Comparison of ENCODE assay signal across 2 cellular contexts in the genomic region with DNA sequence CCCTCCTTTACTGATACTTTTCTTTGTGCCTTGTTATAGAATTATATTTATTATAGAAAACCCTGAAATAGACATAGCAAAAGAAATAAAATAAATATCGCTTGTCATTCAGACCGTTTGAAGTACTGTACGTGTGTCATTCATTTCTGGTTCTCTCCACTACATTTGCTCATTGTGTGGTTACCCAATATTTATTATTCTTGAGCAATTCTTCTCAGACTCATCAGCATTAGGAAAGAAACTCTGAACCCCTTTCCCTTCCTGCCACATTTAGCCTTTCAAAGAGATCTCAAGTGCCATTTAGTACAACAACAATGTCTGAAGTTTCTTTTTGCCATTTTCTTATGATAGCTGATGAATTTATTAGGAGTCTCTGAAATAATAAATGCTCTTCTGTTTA.
A peak's percentile ranks its signal among the peaks of the same experiment; 100 is the strongest.
TF ChIP-seq lines count a peak whose summit lies in the region.

No MANE protein-coding gene starts in this region.

TF ChIP-seq in Ishikawa, 13 proteins besides CTCF, POLR2A, EP300 and RAD21:
- TF ChIP-seq CEBPB (IDR thresholded peaks at IDR 0.05) = peak; percentile 45; the same call in 1 of the 2 replicates
- TF ChIP-seq, protein P1, sequence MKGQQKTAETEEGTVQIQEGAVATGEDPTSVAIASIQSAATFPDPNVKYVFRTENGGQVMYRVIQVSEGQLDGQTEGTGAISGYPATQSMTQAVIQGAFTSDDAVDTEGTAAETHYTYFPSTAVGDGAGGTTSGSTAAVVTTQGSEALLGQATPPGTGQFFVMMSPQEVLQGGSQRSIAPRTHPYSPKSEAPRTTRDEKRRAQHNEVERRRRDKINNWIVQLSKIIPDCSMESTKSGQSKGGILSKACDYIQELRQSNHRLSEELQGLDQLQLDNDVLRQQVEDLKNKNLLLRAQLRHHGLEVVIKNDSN (IDR thresholded peaks at IDR 0.05) = no peak
TF ChIP-seq in Ishikawa: peak in this region for 1.

TF ChIP-seq in HepG2, 621 proteins besides CTCF, POLR2A, EP300 and RAD21:
- TF ChIP-seq, protein P2, sequence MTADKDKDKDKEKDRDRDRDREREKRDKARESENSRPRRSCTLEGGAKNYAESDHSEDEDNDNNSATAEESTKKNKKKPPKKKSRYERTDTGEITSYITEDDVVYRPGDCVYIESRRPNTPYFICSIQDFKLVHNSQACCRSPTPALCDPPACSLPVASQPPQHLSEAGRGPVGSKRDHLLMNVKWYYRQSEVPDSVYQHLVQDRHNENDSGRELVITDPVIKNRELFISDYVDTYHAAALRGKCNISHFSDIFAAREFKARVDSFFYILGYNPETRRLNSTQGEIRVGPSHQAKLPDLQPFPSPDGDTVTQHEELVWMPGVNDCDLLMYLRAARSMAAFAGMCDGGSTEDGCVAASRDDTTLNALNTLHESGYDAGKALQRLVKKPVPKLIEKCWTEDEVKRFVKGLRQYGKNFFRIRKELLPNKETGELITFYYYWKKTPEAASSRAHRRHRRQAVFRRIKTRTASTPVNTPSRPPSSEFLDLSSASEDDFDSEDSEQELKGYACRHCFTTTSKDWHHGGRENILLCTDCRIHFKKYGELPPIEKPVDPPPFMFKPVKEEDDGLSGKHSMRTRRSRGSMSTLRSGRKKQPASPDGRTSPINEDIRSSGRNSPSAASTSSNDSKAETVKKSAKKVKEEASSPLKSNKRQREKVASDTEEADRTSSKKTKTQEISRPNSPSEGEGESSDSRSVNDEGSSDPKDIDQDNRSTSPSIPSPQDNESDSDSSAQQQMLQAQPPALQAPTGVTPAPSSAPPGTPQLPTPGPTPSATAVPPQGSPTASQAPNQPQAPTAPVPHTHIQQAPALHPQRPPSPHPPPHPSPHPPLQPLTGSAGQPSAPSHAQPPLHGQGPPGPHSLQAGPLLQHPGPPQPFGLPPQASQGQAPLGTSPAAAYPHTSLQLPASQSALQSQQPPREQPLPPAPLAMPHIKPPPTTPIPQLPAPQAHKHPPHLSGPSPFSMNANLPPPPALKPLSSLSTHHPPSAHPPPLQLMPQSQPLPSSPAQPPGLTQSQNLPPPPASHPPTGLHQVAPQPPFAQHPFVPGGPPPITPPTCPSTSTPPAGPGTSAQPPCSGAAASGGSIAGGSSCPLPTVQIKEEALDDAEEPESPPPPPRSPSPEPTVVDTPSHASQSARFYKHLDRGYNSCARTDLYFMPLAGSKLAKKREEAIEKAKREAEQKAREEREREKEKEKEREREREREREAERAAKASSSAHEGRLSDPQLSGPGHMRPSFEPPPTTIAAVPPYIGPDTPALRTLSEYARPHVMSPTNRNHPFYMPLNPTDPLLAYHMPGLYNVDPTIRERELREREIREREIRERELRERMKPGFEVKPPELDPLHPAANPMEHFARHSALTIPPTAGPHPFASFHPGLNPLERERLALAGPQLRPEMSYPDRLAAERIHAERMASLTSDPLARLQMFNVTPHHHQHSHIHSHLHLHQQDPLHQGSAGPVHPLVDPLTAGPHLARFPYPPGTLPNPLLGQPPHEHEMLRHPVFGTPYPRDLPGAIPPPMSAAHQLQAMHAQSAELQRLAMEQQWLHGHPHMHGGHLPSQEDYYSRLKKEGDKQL (CRISPR knock-in tag; IDR thresholded peaks at IDR 0.05; ENCODE audit: low read depth) = no peak
- no peak for TF ChIP-seq STAG1 (CRISPR knock-in tag; IDR thresholded peaks at IDR 0.05)
- no peak for TF ChIP-seq TBX2 (CRISPR knock-in tag; IDR thresholded peaks at IDR 0.05; ENCODE audit: borderline replicate concordance)
- no peak for TF ChIP-seq ZSCAN20 (CRISPR knock-in tag; IDR thresholded peaks at IDR 0.05; ENCODE audit: borderline replicate concordance)
- TF ChIP-seq, protein P3, sequence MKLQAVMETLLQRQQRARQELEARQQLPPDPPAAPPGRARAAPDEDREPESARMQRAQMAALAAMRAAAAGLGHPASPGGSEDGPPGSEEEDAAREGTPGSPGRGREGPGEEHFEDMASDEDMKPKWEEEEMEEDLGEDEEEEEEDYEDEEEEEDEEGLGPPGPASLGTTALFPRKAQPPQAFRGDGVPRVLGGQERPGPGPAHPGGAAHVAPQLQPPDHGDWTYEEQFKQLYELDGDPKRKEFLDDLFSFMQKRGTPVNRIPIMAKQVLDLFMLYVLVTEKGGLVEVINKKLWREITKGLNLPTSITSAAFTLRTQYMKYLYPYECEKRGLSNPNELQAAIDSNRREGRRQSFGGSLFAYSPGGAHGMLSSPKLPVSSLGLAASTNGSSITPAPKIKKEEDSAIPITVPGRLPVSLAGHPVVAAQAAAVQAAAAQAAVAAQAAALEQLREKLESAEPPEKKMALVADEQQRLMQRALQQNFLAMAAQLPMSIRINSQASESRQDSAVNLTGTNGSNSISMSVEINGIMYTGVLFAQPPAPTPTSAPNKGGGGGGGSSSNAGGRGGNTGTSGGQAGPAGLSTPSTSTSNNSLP (IDR thresholded peaks at IDR 0.05; ENCODE audit: low read depth, low read length) = 0 out of 2 replicates have a peak, but pooled peaks have one; percentile 24
- peak; percentile 20; the same call in 1 of the 2 replicates for TF ChIP-seq SMC3 (IDR thresholded peaks at IDR 0.05; ENCODE audit: low read length)
- TF ChIP-seq NR2F1 (CRISPR knock-in tag; IDR thresholded peaks at IDR 0.05) = no peak
- peak; percentile 95 for TF ChIP-seq CEBPG (CRISPR knock-in tag; IDR thresholded peaks at IDR 0.05)
- TF ChIP-seq GABPB1 (CRISPR knock-in tag; IDR thresholded peaks at IDR 0.05) = no peak
- peak; percentile 97 for TF ChIP-seq CEBPB (IDR thresholded peaks at IDR 0.05; ENCODE audit: borderline replicate concordance, low read depth, low read length)
